1 cellular context compared by ENCODE assay signal in genomic region chr12:57632898-57633825, GRCh38.
TF ChIP-seq lines count a peak whose summit lies in the region.

Gene B4GALNT1, minus strand, starts transcription at chr12:57633201. Its CDS starts 1,069 bp downstream, at chr12:57632132.

TF ChIP-seq in HepG2, 621 proteins besides CTCF, POLR2A, EP300 and RAD21 (continued from another document):
- TF ChIP-seq ZNF770 (CRISPR knock-in tag; IDR thresholded peaks at IDR 0.05): peak; percentile 37; the same call in 1 of the 2 replicates
- TF ChIP-seq ZNF296 (CRISPR knock-in tag; conservative IDR thresholded peaks at IDR 0.05): 0 out of 2 replicates have a peak, but pooled peaks have one; percentile 16
- no peak for TF ChIP-seq KLF13 (CRISPR knock-in tag; IDR thresholded peaks at IDR 0.05)
- TF ChIP-seq ZNF839 (CRISPR knock-in tag; IDR thresholded peaks at IDR 0.05; ENCODE audit: borderline replicate concordance): no peak
- TF ChIP-seq KDM5A (IDR thresholded peaks at IDR 0.05; ENCODE audit: borderline replicate concordance, low read length): no peak
- TF ChIP-seq, protein P1, sequence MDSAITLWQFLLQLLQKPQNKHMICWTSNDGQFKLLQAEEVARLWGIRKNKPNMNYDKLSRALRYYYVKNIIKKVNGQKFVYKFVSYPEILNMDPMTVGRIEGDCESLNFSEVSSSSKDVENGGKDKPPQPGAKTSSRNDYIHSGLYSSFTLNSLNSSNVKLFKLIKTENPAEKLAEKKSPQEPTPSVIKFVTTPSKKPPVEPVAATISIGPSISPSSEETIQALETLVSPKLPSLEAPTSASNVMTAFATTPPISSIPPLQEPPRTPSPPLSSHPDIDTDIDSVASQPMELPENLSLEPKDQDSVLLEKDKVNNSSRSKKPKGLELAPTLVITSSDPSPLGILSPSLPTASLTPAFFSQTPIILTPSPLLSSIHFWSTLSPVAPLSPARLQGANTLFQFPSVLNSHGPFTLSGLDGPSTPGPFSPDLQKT (CRISPR knock-in tag; IDR thresholded peaks at IDR 0.05; ENCODE audit: borderline replicate concordance): no peak
- 0 out of 2 replicates have a peak, but pooled peaks have one; percentile 39 for TF ChIP-seq ARNTL (CRISPR knock-in tag; IDR thresholded peaks at IDR 0.05)
- TF ChIP-seq, protein P2, sequence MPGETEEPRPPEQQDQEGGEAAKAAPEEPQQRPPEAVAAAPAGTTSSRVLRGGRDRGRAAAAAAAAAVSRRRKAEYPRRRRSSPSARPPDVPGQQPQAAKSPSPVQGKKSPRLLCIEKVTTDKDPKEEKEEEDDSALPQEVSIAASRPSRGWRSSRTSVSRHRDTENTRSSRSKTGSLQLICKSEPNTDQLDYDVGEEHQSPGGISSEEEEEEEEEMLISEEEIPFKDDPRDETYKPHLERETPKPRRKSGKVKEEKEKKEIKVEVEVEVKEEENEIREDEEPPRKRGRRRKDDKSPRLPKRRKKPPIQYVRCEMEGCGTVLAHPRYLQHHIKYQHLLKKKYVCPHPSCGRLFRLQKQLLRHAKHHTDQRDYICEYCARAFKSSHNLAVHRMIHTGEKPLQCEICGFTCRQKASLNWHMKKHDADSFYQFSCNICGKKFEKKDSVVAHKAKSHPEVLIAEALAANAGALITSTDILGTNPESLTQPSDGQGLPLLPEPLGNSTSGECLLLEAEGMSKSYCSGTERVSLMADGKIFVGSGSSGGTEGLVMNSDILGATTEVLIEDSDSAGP (CRISPR knock-in tag; IDR thresholded peaks at IDR 0.05; ENCODE audit: borderline replicate concordance): peak; percentile 60; the same call in 1 of the 2 replicates
- TF ChIP-seq, protein P3, sequence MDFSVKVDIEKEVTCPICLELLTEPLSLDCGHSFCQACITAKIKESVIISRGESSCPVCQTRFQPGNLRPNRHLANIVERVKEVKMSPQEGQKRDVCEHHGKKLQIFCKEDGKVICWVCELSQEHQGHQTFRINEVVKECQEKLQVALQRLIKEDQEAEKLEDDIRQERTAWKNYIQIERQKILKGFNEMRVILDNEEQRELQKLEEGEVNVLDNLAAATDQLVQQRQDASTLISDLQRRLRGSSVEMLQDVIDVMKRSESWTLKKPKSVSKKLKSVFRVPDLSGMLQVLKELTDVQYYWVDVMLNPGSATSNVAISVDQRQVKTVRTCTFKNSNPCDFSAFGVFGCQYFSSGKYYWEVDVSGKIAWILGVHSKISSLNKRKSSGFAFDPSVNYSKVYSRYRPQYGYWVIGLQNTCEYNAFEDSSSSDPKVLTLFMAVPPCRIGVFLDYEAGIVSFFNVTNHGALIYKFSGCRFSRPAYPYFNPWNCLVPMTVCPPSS (IDR thresholded peaks at IDR 0.05): no peak
- TF ChIP-seq ZNF83 (CRISPR knock-in tag; IDR thresholded peaks at IDR 0.05; ENCODE audit: borderline replicate concordance): peak; percentile 82; the same call in 1 of the 2 replicates
- TF ChIP-seq ZMAT3 (CRISPR knock-in tag; conservative IDR thresholded peaks at IDR 0.05): peak; percentile 38; the same call in 1 of the 2 replicates
- no peak for TF ChIP-seq GATA4 (IDR thresholded peaks at IDR 0.05; ENCODE audit: borderline replicate concordance, low read depth)
- no peak for TF ChIP-seq ZNF207 (IDR thresholded peaks at IDR 0.05; ENCODE audit: borderline replicate concordance)
- TF ChIP-seq, protein P4, sequence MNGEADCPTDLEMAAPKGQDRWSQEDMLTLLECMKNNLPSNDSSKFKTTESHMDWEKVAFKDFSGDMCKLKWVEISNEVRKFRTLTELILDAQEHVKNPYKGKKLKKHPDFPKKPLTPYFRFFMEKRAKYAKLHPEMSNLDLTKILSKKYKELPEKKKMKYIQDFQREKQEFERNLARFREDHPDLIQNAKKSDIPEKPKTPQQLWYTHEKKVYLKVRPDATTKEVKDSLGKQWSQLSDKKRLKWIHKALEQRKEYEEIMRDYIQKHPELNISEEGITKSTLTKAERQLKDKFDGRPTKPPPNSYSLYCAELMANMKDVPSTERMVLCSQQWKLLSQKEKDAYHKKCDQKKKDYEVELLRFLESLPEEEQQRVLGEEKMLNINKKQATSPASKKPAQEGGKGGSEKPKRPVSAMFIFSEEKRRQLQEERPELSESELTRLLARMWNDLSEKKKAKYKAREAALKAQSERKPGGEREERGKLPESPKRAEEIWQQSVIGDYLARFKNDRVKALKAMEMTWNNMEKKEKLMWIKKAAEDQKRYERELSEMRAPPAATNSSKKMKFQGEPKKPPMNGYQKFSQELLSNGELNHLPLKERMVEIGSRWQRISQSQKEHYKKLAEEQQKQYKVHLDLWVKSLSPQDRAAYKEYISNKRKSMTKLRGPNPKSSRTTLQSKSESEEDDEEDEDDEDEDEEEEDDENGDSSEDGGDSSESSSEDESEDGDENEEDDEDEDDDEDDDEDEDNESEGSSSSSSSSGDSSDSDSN (CRISPR knock-in tag; IDR thresholded peaks at IDR 0.05): peak; percentile 82; the same call in 1 of the 2 replicates
- no peak for TF ChIP-seq ZBTB25 (CRISPR knock-in tag; IDR thresholded peaks at IDR 0.05)
- TF ChIP-seq HOXA9 (CRISPR knock-in tag; IDR thresholded peaks at IDR 0.05; ENCODE audit: borderline replicate concordance): peak; percentile 85; the same call in 1 of the 2 replicates
- no peak for TF ChIP-seq ZNF766 (CRISPR knock-in tag; IDR thresholded peaks at IDR 0.05; ENCODE audit: borderline replicate concordance)
- TF ChIP-seq NAIF1 (CRISPR knock-in tag; IDR thresholded peaks at IDR 0.05; ENCODE audit: borderline replicate concordance): no peak
- peak; percentile 79; the same call in 1 of the 2 replicates for TF ChIP-seq SAFB2 (CRISPR knock-in tag; IDR thresholded peaks at IDR 0.05; ENCODE audit: borderline replicate concordance, low read depth)
- TF ChIP-seq BATF2 (CRISPR knock-in tag; IDR thresholded peaks at IDR 0.05): 0 out of 2 replicates have a peak, but pooled peaks have one; percentile 29
- 0 out of 2 replicates have a peak, but pooled peaks have one; percentile 46 for TF ChIP-seq ZNF546 (CRISPR knock-in tag; conservative IDR thresholded peaks at IDR 0.05)
- peak; percentile 45; the same call in 1 of the 2 replicates for TF ChIP-seq ZNF704 (CRISPR knock-in tag; IDR thresholded peaks at IDR 0.05; ENCODE audit: borderline replicate concordance)
- TF ChIP-seq ZNF7 (CRISPR knock-in tag; IDR thresholded peaks at IDR 0.05): no peak
- no peak for TF ChIP-seq ZNF530 (CRISPR knock-in tag; IDR thresholded peaks at IDR 0.05; ENCODE audit: low read depth)
